In the genomic region with DNA sequence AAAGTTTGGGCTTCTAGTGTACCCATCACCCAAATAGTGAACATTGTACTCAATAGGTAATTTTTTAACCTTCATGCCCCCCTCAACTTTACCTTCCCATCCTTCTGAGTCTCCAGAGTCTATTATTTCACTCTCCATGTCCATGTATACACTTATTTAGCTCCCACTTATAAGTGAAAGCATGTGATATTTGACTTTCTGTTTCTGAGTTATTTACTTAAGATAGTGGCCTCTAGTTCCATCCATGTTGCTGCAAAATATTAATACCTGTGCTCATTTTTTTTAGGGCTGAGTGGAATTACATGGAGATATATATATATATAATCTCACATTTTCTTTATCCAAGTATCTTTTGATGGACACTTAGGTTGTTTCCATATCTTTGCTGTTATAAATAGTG, we compare ENCODE assay signal across 6 cellular contexts.
"Had no signal": no experiment of that assay in that cellular context is flagged by ENCODE, and none has a peak within 500 bp of the region (broad histone marks: within the 10 kb centered on the region; RNA-seq: fewer than 3 reads in every experiment).

No MANE protein-coding gene starts in this region.

- H3K4me2 ChIP-seq: GM23338 had no signal

- ATAC-seq: GM23338, K562 had no signal

- H3K4me3 ChIP-seq: GM23338, K562 had no signal

- H2AFZ ChIP-seq: GM23338 had no signal

- DNase-seq: H9, HCEC 1CT, IMR-90, KG1 had no signal
